29 cellular contexts compared by ENCODE assay signal in genomic region chr7:22090107-22090506, GRCh38.
"Had no signal": no experiment of that assay in that cellular context is flagged by ENCODE, and none has a peak within 500 bp of the region (broad histone marks: within the 10 kb centered on the region; RNA-seq: fewer than 3 reads in every experiment).

No MANE protein-coding gene starts in this region.

- DNase-seq: colonic mucosa; cortex of kidney; dermis blood vessel endothelial cell; dorsolateral prefrontal cortex; effector CD4-positive, alpha-beta T cell; effector CD8-positive, alpha-beta T cell; effector memory CD4-positive, alpha-beta T cell; effector memory CD8-positive, alpha-beta T cell; endodermal cell; erythroblast; esophagus squamous epithelium; foreskin fibroblast; foreskin keratinocyte; foreskin melanocyte; gastrocnemius medialis; glutamatergic neuron; head of caudate nucleus; heart left ventricle; heart right ventricle had no signal

- H3K27ac ChIP-seq: colonic mucosa, coronary artery, dorsolateral prefrontal cortex, epithelial cell of prostate, esophagus muscularis mucosa, esophagus squamous epithelium, foreskin keratinocyte, gastrocnemius medialis, gastroesophageal sphincter, heart right ventricle had no signal

- H3K27ac Mint-ChIP-seq: dendritic cell treated with granulocyte-macrophage colony-stimulating factor and Interleukin-4, amounts not matched to agents 40 ng/mL and 50 ng/mL, for 4 days; effector memory CD8-positive, alpha-beta T cell; endodermal cell had no signal

- H3K4me3 Mint-ChIP-seq: dendritic cell treated with granulocyte-macrophage colony-stimulating factor and Interleukin-4, amounts not matched to agents 40 ng/mL and 50 ng/mL, for 4 days; effector memory CD8-positive, alpha-beta T cell; endodermal cell had no signal

- FAIRE-seq: colon, endometrium, endothelial cell of umbilical vein, frontal cortex had no signal

- H3K9me3 ChIP-seq: colonic mucosa, esophagus muscularis mucosa, esophagus squamous epithelium, gastrocnemius medialis, gastroesophageal sphincter, heart left ventricle, heart right ventricle had no signal

- ATAC-seq: effector memory CD8-positive, alpha-beta T cell; esophagus mucosa; foreskin keratinocyte; gastrocnemius medialis; gastroesophageal sphincter; heart left ventricle had no signal

- H3K9me3 Mint-ChIP-seq: dendritic cell treated with granulocyte-macrophage colony-stimulating factor and Interleukin-4, amounts not matched to agents 40 ng/mL and 50 ng/mL, for 4 days; effector memory CD8-positive, alpha-beta T cell had no signal

- H3K4me3 ChIP-seq: colonic mucosa, coronary artery, dorsolateral prefrontal cortex, esophagus muscularis mucosa, esophagus squamous epithelium, gastrocnemius medialis, gastroesophageal sphincter, heart left ventricle, heart right ventricle had no signal

- H3K4me1 ChIP-seq: colonic mucosa, foreskin keratinocyte, gastrocnemius medialis had no signal

- H3K36me3 ChIP-seq: colonic mucosa, esophagus muscularis mucosa, esophagus squamous epithelium, gastrocnemius medialis, gastroesophageal sphincter, heart left ventricle, heart right ventricle had no signal
